Comparison of ENCODE assay signal across 8 cellular contexts in genomic region chr17:76556759-76557367, GRCh38.
DNase-seq lines count a peak whose midpoint lies in the region; ATAC-seq lines count a peak whose summit lies in the region.

No MANE protein-coding gene starts in this region.

- DNase-seq in NCI-H510A treated with DMSO at 0.1 percent for 48 hours (lab: John Stamatoyannopoulos, UW), result peak; percentile 47
- no peak for DNase-seq in NCI-H510A (lab: John Stamatoyannopoulos, UW)
- DNase-seq in T-helper 1 cell, result peak in 4 of 5 donors; percentile 22 to 47 (median 28)
- DNase-seq in effector memory CD4-positive, alpha-beta T cell, result peak; percentile 34 to 52 (median 42)
- DNase-seq in KG1 (lab: John Stamatoyannopoulos, UW), result no peak
- no peak for DNase-seq in NCI-H446 (lab: John Stamatoyannopoulos, UW)

- peaks cover 7% of the 10 kb centered on the region for H3K36me3 ChIP-seq in effector memory CD4-positive, alpha-beta T cell (ENCODE audit: control insufficient read depth, insufficient read depth, low read length)
- H3K36me3 ChIP-seq in muscle layer of duodenum (ENCODE audit: control insufficient read depth in 1 of 2, insufficient read depth in 2 of 2, low read length in 2 of 2), result peaks cover 0 to 7% of the 10 kb centered on the region in 2 donors

- H3K4me1 ChIP-seq in effector memory CD4-positive, alpha-beta T cell (ENCODE audit: control insufficient read depth, insufficient read depth, low read length, poor library complexity, severe bottlenecking), result peaks cover 34% of the 10 kb centered on the region
- H3K4me1 ChIP-seq in muscle layer of duodenum (ENCODE audit: control insufficient read depth in 1 of 2, insufficient read depth in 2 of 2, low read length in 2 of 2), result peaks cover 4 to 43% of the 10 kb centered on the region in 2 donors

- peak overlapping the region; percentile 96 for H3K27ac ChIP-seq in effector memory CD4-positive, alpha-beta T cell (ENCODE audit: insufficient read depth, low read length, poor library complexity, severe bottlenecking)
- H3K27ac ChIP-seq in muscle layer of duodenum (ENCODE audit: low read length), result peak overlapping the region; percentile 96

- ATAC-seq in HG03108 (IDR thresholded peaks at IDR 0.05; ENCODE audit: unreplicated experiment), result peak; percentile 16

- H3K9me3 ChIP-seq in effector memory CD4-positive, alpha-beta T cell (ENCODE audit: control insufficient read depth, low read length), result no peaks in the 10 kb centered on the region
- no peaks in the 10 kb centered on the region for H3K9me3 ChIP-seq in muscle layer of duodenum (ENCODE audit: control insufficient read depth in 1 of 2, low read length in 2 of 2)

- no peaks in the 10 kb centered on the region for H3K27me3 ChIP-seq in effector memory CD4-positive, alpha-beta T cell (replicated peaks; ENCODE audit: control insufficient read depth, insufficient read depth, low read length, poor library complexity, severe bottlenecking)
- H3K27me3 ChIP-seq in muscle layer of duodenum (ENCODE audit: low read depth, low read length), result no peaks in the 10 kb centered on the region

- H3K4me3 ChIP-seq in effector memory CD4-positive, alpha-beta T cell (ENCODE audit: insufficient read depth, low read depth, low read length, poor library complexity, severe bottlenecking), result peak overlapping the region; percentile 61
- peak overlapping the region; percentile 89 to 90 for H3K4me3 ChIP-seq in muscle layer of duodenum (ENCODE audit: low read depth in 1 of 2, low read length in 2 of 2)

Comparison
In these comparisons a context has a peak if more than half of its experiments do, and no peak if none do; other contexts are left out.
1. DNase-seq: peak in NCI-H510A treated with DMSO at 0.1 percent for 48 hours (single experiment), T-helper 1 cell (4 of 5) and effector memory CD4-positive, alpha-beta T cell (3 of 3); none in NCI-H510A (single experiment), KG1 (single experiment) and NCI-H446 (0 of 2).